In the genomic region with DNA sequence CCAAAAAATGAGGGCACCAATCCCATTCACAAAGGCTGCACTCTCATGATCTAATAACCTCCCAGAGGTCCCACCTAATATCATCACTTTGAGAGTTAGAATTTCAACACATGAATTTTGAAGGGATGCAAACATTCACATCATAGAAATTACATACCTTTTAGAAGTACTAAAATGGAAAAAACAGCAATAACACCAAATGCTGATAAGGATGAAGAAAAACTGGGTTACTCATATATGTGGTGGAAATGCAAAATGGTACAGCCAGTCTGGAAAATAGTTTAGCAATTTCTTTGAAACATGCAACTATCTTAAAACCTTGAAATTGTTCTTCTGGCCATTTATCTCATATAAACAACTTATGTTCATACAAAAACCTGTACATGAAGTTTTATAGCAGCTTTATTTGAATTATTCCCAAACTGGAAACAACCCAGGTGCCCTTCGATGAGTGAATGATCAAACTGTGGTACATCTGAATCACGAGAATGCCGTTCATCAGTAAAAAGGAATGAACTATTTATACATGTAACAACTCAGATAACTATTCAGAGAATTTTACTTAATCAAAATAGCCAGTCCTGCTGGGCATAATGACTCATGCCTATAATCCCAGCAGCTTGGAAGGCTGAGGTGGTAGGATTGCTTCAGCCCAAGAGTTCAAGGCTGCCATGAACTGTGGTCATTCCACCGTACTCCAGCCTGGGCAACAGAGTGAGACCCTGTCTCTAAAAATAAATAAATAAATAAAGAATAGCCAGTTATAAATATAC, we compare ENCODE assay signal across 15 cellular contexts.
A peak's percentile ranks its signal among the peaks of the same experiment; 100 is the strongest.
DNase-seq lines count a peak whose midpoint lies in the region; ATAC-seq, FAIRE-seq and TF ChIP-seq lines count a peak whose summit lies in the region.
"Had no signal": no experiment of that assay in that cellular context is flagged by ENCODE, and none has a peak within 500 bp of the region (broad histone marks: within the 10 kb centered on the region; RNA-seq: fewer than 3 reads in every experiment).

No MANE protein-coding gene starts in this region.

- no peak for FAIRE-seq in RCC 7860 (lab: Jason Lieb, UNC)
- FAIRE-seq: pancreas had no signal

- H3K36me3 ChIP-seq in H7 (replicated peaks; ENCODE audit: control insufficient read depth, insufficient read depth, low read length): no peaks in the 10 kb centered on the region; the same call in 1 of the 2 replicates
- H3K36me3 ChIP-seq: pancreas had no signal

- no peaks in the 10 kb centered on the region for H3K4me1 Mint-ChIP-seq in stimulated activated naive B cell treated with anti-CD40 and anti-IgM and Interleukin-4, amounts not matched to agents 10 μg/mL and 1 μg/mL and 100 μg/mL, for 72 hours

- DNase-seq in EL (peak; percentile 95), RCC 7860 (ENCODE audit: low spot score) (peak; percentile 49), epithelial cell of proximal tubule (ENCODE audit: low read depth) (peak; percentile 80), renal cortical epithelial cell (ENCODE audit: low read depth) (peak; percentile 90), MV-4-11 (lab: John Stamatoyannopoulos, UW) (no peak), H7 (no peak), NCI-H1930 (lab: John Stamatoyannopoulos, UW) (no peak)
- no peak for DNase-seq in stimulated activated naive B cell treated with anti-CD40 and anti-IgM and Interleukin-4, amounts not matched to agents 10 μg/mL and 1 μg/mL and 100 μg/mL, for 72 hours
- DNase-seq: activated effector memory CD4-positive, alpha-beta T cell treated with Interleukin-2 at 50 U/mL for 16 hours; CD4-positive, alpha-beta memory T cell; effector memory CD4-positive, alpha-beta T cell; mucosa of descending colon; pancreas; testis had no signal

- H3K4me3 ChIP-seq in epithelial cell of proximal tubule (ENCODE audit: low read depth, low read length) (no peak overlapping the region), H7 (ENCODE audit: insufficient read depth, low read depth, low read length) (no peak overlapping the region)
- H3K4me3 ChIP-seq: breast epithelium, mucosa of descending colon, pancreas, testis had no signal

- no peak for TF ChIP-seq CTCF in epithelial cell of proximal tubule (conservative IDR thresholded peaks at IDR 0.05; ENCODE audit: low read depth, low read length)

- H3K27me3 ChIP-seq in H7 (ENCODE audit: control insufficient read depth, insufficient read depth, low read length): no peaks in the 10 kb centered on the region
- H3K27me3 ChIP-seq: breast epithelium, pancreas, testis had no signal

- no peak for ATAC-seq in stimulated activated naive B cell treated with anti-CD40 and anti-IgM and Interleukin-4, amounts not matched to agents 10 μg/mL and 1 μg/mL and 100 μg/mL, for 72 hours (replicated peaks)
- ATAC-seq: mucosa of descending colon, pancreas had no signal

- H3K27ac Mint-ChIP-seq in stimulated activated naive B cell treated with anti-CD40 and anti-IgM and Interleukin-4, amounts not matched to agents 10 μg/mL and 1 μg/mL and 100 μg/mL, for 72 hours: no peak overlapping the region
- H3K27ac Mint-ChIP-seq: CD4-positive, alpha-beta memory T cell had no signal

- H3K9me3 Mint-ChIP-seq in stimulated activated naive B cell treated with anti-CD40 and anti-IgM and Interleukin-4, amounts not matched to agents 10 μg/mL and 1 μg/mL and 100 μg/mL, for 72 hours: peaks cover 18 to 21% of the 10 kb centered on the region in 2 donors

- H3K36me3 Mint-ChIP-seq in stimulated activated naive B cell treated with anti-CD40 and anti-IgM and Interleukin-4, amounts not matched to agents 10 μg/mL and 1 μg/mL and 100 μg/mL, for 72 hours: peaks cover 0 to 4% of the 10 kb centered on the region in 2 donors

- no peaks in the 10 kb centered on the region for H3K27me3 Mint-ChIP-seq in stimulated activated naive B cell treated with anti-CD40 and anti-IgM and Interleukin-4, amounts not matched to agents 10 μg/mL and 1 μg/mL and 100 μg/mL, for 72 hours
- H3K27me3 Mint-ChIP-seq: CD4-positive, alpha-beta memory T cell had no signal

- no peak overlapping the region for H3K4me3 Mint-ChIP-seq in stimulated activated naive B cell treated with anti-CD40 and anti-IgM and Interleukin-4, amounts not matched to agents 10 μg/mL and 1 μg/mL and 100 μg/mL, for 72 hours
- H3K4me3 Mint-ChIP-seq: CD4-positive, alpha-beta memory T cell had no signal

Comparison
In these comparisons a context has a peak if more than half of its experiments do, and no peak if none do; other contexts are left out.
1. DNase-seq: peak in EL (single experiment), RCC 7860 (single experiment), epithelial cell of proximal tubule (single experiment) and renal cortical epithelial cell (single experiment); none in stimulated activated naive B cell treated with anti-CD40 and anti-IgM and Interleukin-4, amounts not matched to agents 10 μg/mL and 1 μg/mL and 100 μg/mL, for 72 hours (single experiment), MV-4-11 (single experiment), H7 (single experiment) and NCI-H1930 (0 of 2).